ENCODE assay signal across 13 cellular contexts in the genomic region with DNA sequence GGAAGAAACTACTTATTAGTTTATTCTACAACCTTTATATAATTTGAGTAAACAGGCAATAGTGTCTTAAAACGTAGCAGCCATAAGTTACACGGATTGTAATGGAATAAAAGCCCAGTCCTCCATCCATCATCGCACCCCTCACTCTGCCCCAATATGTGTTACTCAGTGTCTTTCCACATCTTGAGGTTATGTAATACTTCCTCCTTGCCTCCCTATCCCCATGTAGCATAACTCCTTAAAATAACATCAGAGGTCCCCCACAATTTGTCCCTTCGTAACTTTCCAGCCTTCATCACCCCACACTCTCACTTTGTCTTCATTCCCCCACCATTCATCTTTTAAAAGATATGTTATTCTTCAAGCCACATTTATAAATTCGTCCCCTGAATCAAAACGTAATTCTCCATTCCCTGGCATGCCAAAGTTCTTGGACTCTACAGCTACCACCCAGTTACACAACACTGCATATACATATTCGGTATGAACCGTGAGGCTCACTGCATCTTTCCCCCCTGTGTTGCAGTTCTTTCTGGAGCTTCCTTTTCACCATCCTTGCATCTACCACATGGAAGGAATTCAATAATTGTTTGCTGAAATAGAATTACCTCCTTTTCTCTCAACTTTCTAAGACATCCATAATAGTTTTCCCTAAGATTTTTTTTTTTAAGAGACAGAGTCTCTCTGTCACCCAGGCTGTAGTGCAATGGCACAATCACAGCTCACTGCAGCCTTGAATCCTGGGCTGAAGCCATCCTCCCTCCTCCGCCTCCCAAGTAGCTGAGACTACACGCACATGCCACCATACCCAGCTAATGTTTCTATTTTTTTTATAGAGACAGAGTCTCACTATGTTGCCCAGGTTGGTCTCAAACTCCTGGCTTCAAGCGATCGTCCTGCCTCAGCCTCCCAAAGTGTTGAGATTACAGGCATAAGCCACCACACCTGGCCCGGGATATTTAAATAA. TPM values are rescaled to one million over a fixed set of nuclear protein-coding genes. Genes with fewer than 3 reads are reported as not detected.
DNase-seq lines count a peak whose midpoint lies in the region; ATAC-seq and TF ChIP-seq lines count a peak whose summit lies in the region.
"Had no signal": no experiment of that assay in that cellular context is flagged by ENCODE, and none has a peak within 500 bp of the region (broad histone marks: within the 10 kb centered on the region; RNA-seq: fewer than 3 reads in every experiment).

No MANE protein-coding gene starts in this region.

- H3K4me1 Mint-ChIP-seq in HFFc6 (ENCODE audit: low read depth), result peaks cover 67% of the 10 kb centered on the region

- peaks cover 35% of the 10 kb centered on the region for H3K36me3 Mint-ChIP-seq in HFFc6 (ENCODE audit: low read depth)

- H3K4me3 Mint-ChIP-seq in HFFc6, result peak overlapping the region; percentile 91
- H3K4me3 Mint-ChIP-seq: central memory CD8-positive, alpha-beta T cell; stimulated activated naive CD8-positive, alpha-beta T cell treated with anti-CD3 and anti-CD28 coated beads, Interleukin-15, amount 100 ng/mL, for 72 hours had no signal

- H2BK120ac ChIP-seq in mesenchymal stem cell (ENCODE audit: low read depth, low read length), result no peak overlapping the region

- no peaks in the 10 kb centered on the region for H3K9me3 Mint-ChIP-seq in HFFc6
- H3K9me3 Mint-ChIP-seq: central memory CD8-positive, alpha-beta T cell; stimulated activated naive CD8-positive, alpha-beta T cell treated with anti-CD3 and anti-CD28 coated beads, Interleukin-15, amount 100 ng/mL, for 72 hours had no signal

- no peak overlapping the region for H3K4ac ChIP-seq in mesenchymal stem cell (ENCODE audit: low read depth in 1 of 2, low read length in 2 of 2)

- no peak overlapping the region for H4K91ac ChIP-seq in mesenchymal stem cell (ENCODE audit: low read length)

- TF ChIP-seq CTCF in HFFc6 (IDR thresholded peaks at IDR 0.05), result no peak
- TF ChIP-seq CTCF in ascending aorta (IDR thresholded peaks at IDR 0.05), result no peak
- TF ChIP-seq CTCF in thoracic aorta (IDR thresholded peaks at IDR 0.05), result no peak

- no peak for ATAC-seq in thoracic aorta (ENCODE audit: insufficient number of reproducible peaks, low FRiP score, low read depth)
- ATAC-seq in HG03342 (IDR thresholded peaks at IDR 0.05; ENCODE audit: unreplicated experiment), result no peak
- ATAC-seq: stimulated activated naive CD8-positive, alpha-beta T cell treated with anti-CD3 and anti-CD28 coated beads, Interleukin-15, amount 100 ng/mL, for 72 hours had no signal

- no peaks in the 10 kb centered on the region; the same call in none of the 2 replicates for H3K27me3 Mint-ChIP-seq in HFFc6 (ENCODE audit: insufficient read depth)

- WGBS in mesenchymal stem cell, result 88% methylated on average over 12 of the region's 13 CpGs

- H2BK5ac ChIP-seq in mesenchymal stem cell (ENCODE audit: low read depth, low read length, poor library complexity, severe bottlenecking), result no peak overlapping the region

- H3K4me2 ChIP-seq in mesenchymal stem cell (ENCODE audit: low read length, poor library complexity, severe bottlenecking), result no peak overlapping the region

- peaks cover 0 to 27% of the 10 kb centered on the region in 2 donors for H3K4me1 ChIP-seq in ascending aorta
- peaks cover 10% of the 10 kb centered on the region for H3K4me1 ChIP-seq in mesenchymal stem cell (ENCODE audit: control insufficient read depth, insufficient read depth, low read depth, low read length)
- H3K4me1 ChIP-seq in thoracic aorta (ENCODE audit: control insufficient read depth in 1 of 2, low read depth in 2 of 2), result peaks cover 12 to 72% of the 10 kb centered on the region in 2 donors

- H2AK5ac ChIP-seq in mesenchymal stem cell (ENCODE audit: low read length, severe bottlenecking), result no peak overlapping the region

- DNase-seq in HFFc6, result no peak
- no peak for DNase-seq in ascending aorta (ENCODE audit: low spot score in 2 of 2)
- DNase-seq in mesenchymal stem cell, result no peak
- no peak for DNase-seq in thoracic aorta (ENCODE audit: low spot score)
- DNase-seq in activated effector memory CD4-positive, alpha-beta T cell treated with Interleukin-2 at 50 U/mL for 16 hours, result no peak
- no peak for DNase-seq in NCI-H510A (lab: John Stamatoyannopoulos, UW)
- DNase-seq: activated naive CD4-positive, alpha-beta T cell treated with Interleukin-2 at 50 U/mL for 16 hours; Calu3; NCI-H1694 treated with DMSO at 0.1 percent for 48 hours; NCI-H526 treated with DMSO at 0.1 percent for 48 hours; stimulated activated naive CD8-positive, alpha-beta T cell treated with anti-CD3 and anti-CD28 coated beads, Interleukin-15, amount 100 ng/mL, for 72 hours had no signal

- H3K23ac ChIP-seq in mesenchymal stem cell (ENCODE audit: low read length in 2 of 2), result no peak overlapping the region

- no peak overlapping the region for H4K8ac ChIP-seq in mesenchymal stem cell (ENCODE audit: low read length)

- H3K36me3 ChIP-seq in ascending aorta (peaks cover 0 to 6% of the 10 kb centered on the region in 2 donors), mesenchymal stem cell (ENCODE audit: control insufficient read depth in 1 of 2, insufficient read depth in 2 of 2, low read depth in 1 of 2, low read length in 2 of 2) (peaks cover 3 to 26% of the 10 kb centered on the region in 2 experiments), thoracic aorta (no peaks in the 10 kb centered on the region)

- intact Hi-C loops in ascending aorta (cut with DNase I), result loop anchor here (5.0 kb wide), 4 partner anchors 38 to 398 kb away; no protein-coding TSS in a partner anchor

- peak overlapping the region; percentile 76 for H3K27ac Mint-ChIP-seq in HFFc6
- H3K27ac Mint-ChIP-seq: stimulated activated naive CD8-positive, alpha-beta T cell treated with anti-CD3 and anti-CD28 coated beads, Interleukin-15, amount 100 ng/mL, for 72 hours had no signal

- H2AFZ ChIP-seq in mesenchymal stem cell (ENCODE audit: low read depth, low read length), result no peak overlapping the region

- H3K9me3 ChIP-seq in ascending aorta (no peaks in the 10 kb centered on the region), mesenchymal stem cell (ENCODE audit: control insufficient read depth, low read length) (no peaks in the 10 kb centered on the region), thoracic aorta (no peaks in the 10 kb centered on the region)

- H2BK12ac ChIP-seq in mesenchymal stem cell (ENCODE audit: low read length in 2 of 2), result peak overlapping the region in 1 of 2 experiments; percentile 55

- H3K27me3 ChIP-seq in ascending aorta (no peaks in the 10 kb centered on the region), mesenchymal stem cell (ENCODE audit: control insufficient read depth in 1 of 2, insufficient read depth in 1 of 2, low read length in 2 of 2) (no peaks in the 10 kb centered on the region), thoracic aorta (replicated peaks; ENCODE audit: insufficient read depth) (no peaks in the 10 kb centered on the region)

- H3K18ac ChIP-seq in mesenchymal stem cell (ENCODE audit: low read depth in 1 of 2, low read length in 2 of 2), result no peak overlapping the region

- H3K27ac ChIP-seq in ascending aorta, result peak overlapping the region; percentile 91 to 95
- H3K27ac ChIP-seq in mesenchymal stem cell (ENCODE audit: low read length, poor library complexity, severe bottlenecking), result no peak overlapping the region
- peak overlapping the region; percentile 85 to 86 for H3K27ac ChIP-seq in thoracic aorta

- no peak overlapping the region for H2BK15ac ChIP-seq in mesenchymal stem cell (ENCODE audit: low read depth, poor library complexity, severe bottlenecking)

- no peak overlapping the region for H3K14ac ChIP-seq in mesenchymal stem cell (ENCODE audit: low read length in 2 of 2)

- peak overlapping the region; percentile 97 for H3K9ac ChIP-seq in mesenchymal stem cell (ENCODE audit: low read length)

- H3K4me3 ChIP-seq in ascending aorta (peak overlapping the region; percentile 12 to 81), mesenchymal stem cell (ENCODE audit: insufficient read depth in 1 of 2, low read depth in 1 of 2, low read length in 2 of 2) (peak overlapping the region in 1 of 2 experiments; percentile 87), thoracic aorta (peak overlapping the region; percentile 93)

- H3K79me1 ChIP-seq in mesenchymal stem cell (replicated peaks; ENCODE audit: low read length, poor library complexity, severe bottlenecking), result peaks cover 1% of the 10 kb centered on the region

RNA-seq across cellular contexts. Expression of a gene that starts 3.4 kb away (rescaled TPM):
- 100 to 1,000 TPM in 4 of 6 experiments, 10 to 100 TPM in 2; 70.6 to 148 (median 123) TPM for total RNA-seq in HFFc6 (2021; fragmentation: NEBNext Ultra II Directional; extraction: Animal tissue kit (Norgen Biotek cat#: 25700))
- total RNA-seq in ascending aorta, result 35.4 TPM
- polyA plus RNA-seq in mesenchymal stem cell (2013, experiment 1 of 2), result 55.2 TPM
- polyA plus RNA-seq in mesenchymal stem cell (2013, experiment 2 of 2), result 59.0 TPM
- total RNA-seq in thoracic aorta, result 10 to 100 TPM; 85.1 to 94.0 TPM
